Comparison of ENCODE assay signal across 1 cellular context in genomic region chr13:94716016-94716415, GRCh38.
TF ChIP-seq lines count a peak whose summit lies in the region.

No MANE protein-coding gene starts in this region.

TF ChIP-seq in H1, 55 proteins besides CTCF, POLR2A, EP300 and RAD21:
- TF ChIP-seq TAF7 (optimal IDR thresholded peaks at IDR 0.05; ENCODE audit: borderline replicate concordance, low read depth, low read length) (no peak), EZH2 (IDR thresholded peaks at IDR 0.05; ENCODE audit: low read depth, low read length, severe bottlenecking) (no peak), POU5F1 (IDR thresholded peaks at IDR 0.05; ENCODE audit: low read depth, low read length) (no peak), GABPA (IDR thresholded peaks at IDR 0.05; ENCODE audit: borderline replicate concordance, insufficient read depth, low read length) (no peak), SIX5 (IDR thresholded peaks at IDR 0.05; ENCODE audit: low read depth, low read length) (no peak), EGR1 (IDR thresholded peaks at IDR 0.05; ENCODE audit: borderline replicate concordance, low read depth, low read length) (no peak), YY1 (IDR thresholded peaks at IDR 0.05; ENCODE audit: low read depth, low read length) (no peak), MAFK (IDR thresholded peaks at IDR 0.05; ENCODE audit: low read depth, low read length) (no peak), TCF12 (IDR thresholded peaks at IDR 0.05; ENCODE audit: low read depth, low read length) (no peak), E2F6 (IDR thresholded peaks at IDR 0.05) (no peak), SIN3A (conservative IDR thresholded peaks at IDR 0.05 in 1 of 2, IDR thresholded peaks at IDR 0.05 in 1 of 2; ENCODE audit: low read depth in 1 of 2, low read length in 2 of 2) (no peak), CBX8 (IDR thresholded peaks at IDR 0.05; ENCODE audit: borderline replicate concordance, low read depth, low read length) (no peak), KDM4A (IDR thresholded peaks at IDR 0.05; ENCODE audit: low read depth, low read length, severe bottlenecking) (no peak), SAP30 (IDR thresholded peaks at IDR 0.05; ENCODE audit: insufficient read depth, insufficient replicate concordance, low read length) (no peak), MAX (IDR thresholded peaks at IDR 0.05) (no peak), NANOG (IDR thresholded peaks at IDR 0.05; ENCODE audit: insufficient read depth, low read depth, low read length, poor library complexity, severe bottlenecking) (no peak), ATF2 (IDR thresholded peaks at IDR 0.05; ENCODE audit: low read length) (no peak), CHD1 (IDR thresholded peaks at IDR 0.05; ENCODE audit: low read depth, low read length) (no peak)
